In genomic region chr20:43590036-43590391, GRCh38 we compare ENCODE assay signal across 8 cellular contexts. TPM values are rescaled to one million over a fixed set of nuclear protein-coding genes. Genes with fewer than 3 reads are reported as not detected.
DNase-seq lines count a peak whose midpoint lies in the region; ATAC-seq, FAIRE-seq and TF ChIP-seq lines count a peak whose summit lies in the region.

No MANE protein-coding gene starts in this region.

- DNase-seq in Calu3: peak; percentile 29
- DNase-seq in activated T-helper 1 cell treated with anti-CD3 and anti-CD28 coated beads, Interleukin-12 subunit alpha, Interleukin-12 subunit beta, Interleukin-2, Interleukin-4 antibody, amounts not matched to agents 30 ng/mL and 10 ng/mL and 1 ng/mL, durations not matched to agents 14 hours and 24 hours and 36 hours (ENCODE audit: low spot score): peak; percentile 2
- DNase-seq in left ventricle myocardium superior: no peak
- no peak for DNase-seq in sciatic nerve (ENCODE audit: low spot score)
- DNase-seq in dedifferentiated amniotic fluid mesenchymal stem cell (ENCODE audit: extremely low spot score): no peak
- DNase-seq in D721Med (ENCODE audit: insufficient read length, low spot score): no peak
- DNase-seq in activated CD4-positive, CD25-positive, alpha-beta regulatory T cell (lab: John Stamatoyannopoulos, UW): no peak

- H3K4me1 Mint-ChIP-seq in Calu3 (ENCODE audit: low read depth, unreplicated experiment) (peaks cover 22% of the 10 kb centered on the region), IgD-negative memory B cell (peaks cover 10 to 17% (median 11%) of the 10 kb centered on the region in 3 donors)
- peaks cover 22% of the 10 kb centered on the region for H3K4me1 Mint-ChIP-seq in activated T-helper 1 cell treated with anti-CD3 and anti-CD28 coated beads, Interleukin-12 subunit alpha, Interleukin-12 subunit beta, Interleukin-2, Interleukin-4 antibody, amounts not matched to agents 30 ng/mL and 10 ng/mL and 1 ng/mL, durations not matched to agents 14 hours and 24 hours and 36 hours (ENCODE audit: low read depth)

- no TSS peak for BruUV-seq in Calu3 (replicated peaks; lab: Mats Ljungman, UMichigan)

- CTCF ChIA-PET in Calu3 (lab: Charles Lee): interaction anchor here (0.7 to 1.6 kb wide), 5 partner anchors 21 to 133 kb away, joined by 3 to 16 read pairs (median 3); partner anchors contain the start of gene SRSF6

- H3K27me3 Mint-ChIP-seq in Calu3 (ENCODE audit: unreplicated experiment) (no peaks in the 10 kb centered on the region), IgD-negative memory B cell (no peaks in the 10 kb centered on the region)
- peaks cover 2% of the 10 kb centered on the region for H3K27me3 Mint-ChIP-seq in activated T-helper 1 cell treated with anti-CD3 and anti-CD28 coated beads, Interleukin-12 subunit alpha, Interleukin-12 subunit beta, Interleukin-2, Interleukin-4 antibody, amounts not matched to agents 30 ng/mL and 10 ng/mL and 1 ng/mL, durations not matched to agents 14 hours and 24 hours and 36 hours (ENCODE audit: insufficient read depth)

- H3K27ac Mint-ChIP-seq in Calu3 (ENCODE audit: unreplicated experiment): peak overlapping the region; percentile 81
- H3K27ac Mint-ChIP-seq in IgD-negative memory B cell: peak overlapping the region in 2 of 3 donors; percentile 73 to 99
- H3K27ac Mint-ChIP-seq in activated T-helper 1 cell treated with anti-CD3 and anti-CD28 coated beads, Interleukin-12 subunit alpha, Interleukin-12 subunit beta, Interleukin-2, Interleukin-4 antibody, amounts not matched to agents 30 ng/mL and 10 ng/mL and 1 ng/mL, durations not matched to agents 14 hours and 24 hours and 36 hours: peak overlapping the region; percentile 95

- no peak for TF ChIP-seq CTCF in Calu3 (IDR thresholded peaks at IDR 0.05; ENCODE audit: unreplicated experiment)
- no peak for TF ChIP-seq CTCF in D721Med (IDR thresholded peaks at IDR 0.05; ENCODE audit: insufficient read depth, missing control alignments)

- H3K4me3 Mint-ChIP-seq in Calu3 (ENCODE audit: low read depth, unreplicated experiment) (peak overlapping the region; percentile 99), IgD-negative memory B cell (peak overlapping the region; percentile 85 to 99 (median 94))
- peak overlapping the region; percentile 91 for H3K4me3 Mint-ChIP-seq in activated T-helper 1 cell treated with anti-CD3 and anti-CD28 coated beads, Interleukin-12 subunit alpha, Interleukin-12 subunit beta, Interleukin-2, Interleukin-4 antibody, amounts not matched to agents 30 ng/mL and 10 ng/mL and 1 ng/mL, durations not matched to agents 14 hours and 24 hours and 36 hours

- H3K9me3 Mint-ChIP-seq in Calu3 (ENCODE audit: low read depth, unreplicated experiment) (no peaks in the 10 kb centered on the region), IgD-negative memory B cell (no peaks in the 10 kb centered on the region)
- no peaks in the 10 kb centered on the region for H3K9me3 Mint-ChIP-seq in activated T-helper 1 cell treated with anti-CD3 and anti-CD28 coated beads, Interleukin-12 subunit alpha, Interleukin-12 subunit beta, Interleukin-2, Interleukin-4 antibody, amounts not matched to agents 30 ng/mL and 10 ng/mL and 1 ng/mL, durations not matched to agents 14 hours and 24 hours and 36 hours

- no peak for FAIRE-seq in D721Med (lab: Jason Lieb, UNC)

- H3K36me3 Mint-ChIP-seq in Calu3 (ENCODE audit: insufficient read depth, unreplicated experiment) (peaks cover 24% of the 10 kb centered on the region), IgD-negative memory B cell (peaks cover 6% of the 10 kb centered on the region)
- peaks cover 8% of the 10 kb centered on the region for H3K36me3 Mint-ChIP-seq in activated T-helper 1 cell treated with anti-CD3 and anti-CD28 coated beads, Interleukin-12 subunit alpha, Interleukin-12 subunit beta, Interleukin-2, Interleukin-4 antibody, amounts not matched to agents 30 ng/mL and 10 ng/mL and 1 ng/mL, durations not matched to agents 14 hours and 24 hours and 36 hours (ENCODE audit: low read depth)

- intact Hi-C loops in Calu3 (cut with micrococcal nuclease; ENCODE audit: unreplicated experiment) (loop anchor here (1.0 to 5.0 kb wide), 3 partner anchors 31 to 133 kb away; partner anchors contain the start of genes SGK2 and SRSF6), left ventricle myocardium superior (cut with micrococcal nuclease) (no loop called here), sciatic nerve (cut with DNase I) (no loop called here)
- intact Hi-C loops in activated T-helper 1 cell treated with anti-CD3 and anti-CD28 coated beads, Interleukin-12 subunit alpha, Interleukin-12 subunit beta, Interleukin-2, Interleukin-4 antibody, amounts not matched to agents 30 ng/mL and 10 ng/mL and 1 ng/mL, durations not matched to agents 14 hours and 24 hours and 36 hours (cut with micrococcal nuclease): loop anchor here (1.0 to 10.0 kb wide), 11 partner anchors 76 to 935 kb away; partner anchors contain the start of genes FITM2, MYBL2, SERINC3 and SRSF6

- ATAC-seq in left ventricle myocardium superior: peak; percentile 16
- peak; percentile 13 for ATAC-seq in sciatic nerve

RNA-seq across cellular contexts. Expression of gene IFT52, which starts 0.7 kb away (rescaled TPM):
- total RNA-seq in Calu3 (2022) (30.2 and 30.8 TPM in 2 replicates), left ventricle myocardium superior (5.2 TPM), sciatic nerve (34.2 TPM)
- 31.3 TPM for polyA plus RNA-seq in IgD-negative memory B cell
- 18.3 and 18.7 TPM in 2 replicates for total RNA-seq in activated T-helper 1 cell treated with anti-CD3 and anti-CD28 coated beads, Interleukin-12 subunit alpha, Interleukin-12 subunit beta, Interleukin-2, Interleukin-4 antibody, amounts not matched to agents 30 ng/mL and 10 ng/mL and 1 ng/mL, durations not matched to agents 14 hours and 24 hours and 36 hours

RNA-seq across cellular contexts. Expression of gene SGK2, which starts 31.2 kb away (rescaled TPM):
- 45.6 and 46.5 TPM in 2 replicates for total RNA-seq in Calu3 (2022)
- not detected for polyA plus RNA-seq in IgD-negative memory B cell
- total RNA-seq in activated T-helper 1 cell treated with anti-CD3 and anti-CD28 coated beads, Interleukin-12 subunit alpha, Interleukin-12 subunit beta, Interleukin-2, Interleukin-4 antibody, amounts not matched to agents 30 ng/mL and 10 ng/mL and 1 ng/mL, durations not matched to agents 14 hours and 24 hours and 36 hours: 0.17 TPM in 1 of 2 replicates, not detected in the other
- 0.32 TPM for total RNA-seq in left ventricle myocardium superior
- 7.7 TPM for total RNA-seq in sciatic nerve

Comparison
In these comparisons a context has a peak if more than half of its experiments do, and no peak if none do; other contexts are left out.
1. DNase-seq: peak in Calu3 (single experiment) and activated T-helper 1 cell treated with anti-CD3 and anti-CD28 coated beads, Interleukin-12 subunit alpha, Interleukin-12 subunit beta, Interleukin-2, Interleukin-4 antibody, amounts not matched to agents 30 ng/mL and 10 ng/mL and 1 ng/mL, durations not matched to agents 14 hours and 24 hours and 36 hours (single experiment); none in left ventricle myocardium superior (single experiment), sciatic nerve (single experiment), dedifferentiated amniotic fluid mesenchymal stem cell (single experiment), D721Med (single experiment) and activated CD4-positive, CD25-positive, alpha-beta regulatory T cell (0 of 4).
2. intact Hi-C loops: an anchor here in Calu3 (1.0 to 5.0 kb wide) and activated T-helper 1 cell treated with anti-CD3 and anti-CD28 coated beads, Interleukin-12 subunit alpha, Interleukin-12 subunit beta, Interleukin-2, Interleukin-4 antibody, amounts not matched to agents 30 ng/mL and 10 ng/mL and 1 ng/mL, durations not matched to agents 14 hours and 24 hours and 36 hours (1.0 to 10.0 kb wide); none called in left ventricle myocardium superior and sciatic nerve.
3. Peak in every context shown above with its lines, with median percentiles within 50 percentile points of each other: H3K27ac Mint-ChIP-seq and H3K4me3 Mint-ChIP-seq.